Comparison of ENCODE assay signal across 6 cellular contexts in the genomic region with DNA sequence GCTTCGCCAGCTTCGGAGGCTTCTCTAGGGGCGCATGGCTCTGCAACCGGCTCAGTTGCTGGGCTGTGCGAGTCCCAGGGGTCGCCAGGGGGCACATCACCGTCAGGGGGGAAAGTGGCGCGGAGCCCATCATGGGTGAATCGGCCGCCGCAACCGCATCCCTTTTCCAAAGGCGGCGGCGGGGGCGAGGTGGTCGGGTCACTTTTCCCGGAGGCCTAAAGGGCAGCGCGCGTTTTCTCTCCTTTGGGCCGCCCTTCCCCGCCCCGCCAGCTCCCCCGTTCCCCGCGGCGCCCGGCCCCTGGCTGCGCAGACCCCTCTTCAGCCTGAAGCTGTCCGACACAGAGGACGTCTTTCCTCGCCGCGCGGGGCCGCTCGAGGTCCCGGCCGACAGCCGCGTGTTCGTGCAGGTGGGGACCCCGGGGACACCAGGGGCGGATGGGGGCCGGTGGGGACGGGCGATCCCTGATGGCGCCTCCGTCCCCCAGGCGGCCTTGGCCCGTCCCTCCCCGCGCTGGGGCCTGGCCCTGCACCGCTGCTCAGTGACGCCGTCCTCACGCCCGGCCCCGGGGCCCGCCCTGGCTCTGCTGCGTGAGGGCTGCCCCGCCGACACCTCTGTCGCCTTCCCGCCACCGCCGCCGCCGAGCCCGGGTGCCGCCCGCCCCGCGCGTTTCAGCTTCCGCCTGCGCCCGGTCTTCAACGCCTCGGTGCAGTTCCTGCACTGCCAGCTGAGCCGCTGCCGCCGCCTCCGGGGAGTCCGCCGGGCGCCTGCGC. TPM values are rescaled to one million over a fixed set of nuclear protein-coding genes. Genes with fewer than 3 reads are reported as not detected.
DNase-seq lines count a peak whose midpoint lies in the region; FAIRE-seq and TF ChIP-seq lines count a peak whose summit lies in the region.

No MANE protein-coding gene starts in this region.

- peak; percentile 24; the same call in 1 of the 2 replicates for TF ChIP-seq CTCF in HFFc6 (IDR thresholded peaks at IDR 0.05)
- TF ChIP-seq CTCF in WERI-Rb-1 (IDR thresholded peaks at IDR 0.05; ENCODE audit: low read depth, low read length): peak; percentile 16; the same call in 1 of the 2 replicates
- no peak for TF ChIP-seq CTCF in suprapubic skin (IDR thresholded peaks at IDR 0.05)

- peak overlapping the region; percentile 83 for H3K4me3 Mint-ChIP-seq in HFFc6

- peak overlapping the region; percentile 46 for H3K27ac ChIP-seq in WERI-Rb-1
- H3K27ac ChIP-seq in suprapubic skin: no peak overlapping the region

- intact Hi-C loops in head of caudate nucleus (cut with DNase I): no loop called here

- DNase-seq in HFFc6 (peak; percentile 21), WERI-Rb-1 (peak; percentile 54), head of caudate nucleus (peak in 29 of 42 donors; percentile 40 to 78 (median 62)), suprapubic skin (ENCODE audit: low spot score in 2 of 2) (peak in 1 of 2 donors; percentile 71), NCI-H345 treated with DMSO at 0.1 percent for 48 hours (lab: John Stamatoyannopoulos, UW; ENCODE audit: unreplicated experiment) (no peak), GM19239 (ENCODE audit: insufficient read length, low spot score) (no peak)

- H3K4me1 Mint-ChIP-seq in HFFc6 (ENCODE audit: low read depth): peaks cover 19% of the 10 kb centered on the region

- peaks cover 5% of the 10 kb centered on the region; the same call in 1 of the 2 replicates for H3K36me3 Mint-ChIP-seq in HFFc6 (ENCODE audit: low read depth)

- H3K27me3 Mint-ChIP-seq in HFFc6 (ENCODE audit: insufficient read depth): peaks cover 8% of the 10 kb centered on the region

- peaks cover 13% of the 10 kb centered on the region for H3K36me3 ChIP-seq in WERI-Rb-1
- H3K36me3 ChIP-seq in suprapubic skin: peaks cover 21% of the 10 kb centered on the region

- WGBS in suprapubic skin: 0% methylated on average over 2 of the region's 90 CpGs

- H3K27ac Mint-ChIP-seq in HFFc6: no peak overlapping the region

- H3K27me3 ChIP-seq in WERI-Rb-1 (ENCODE audit: insufficient read depth, low read depth, severe bottlenecking): no peaks in the 10 kb centered on the region
- H3K27me3 ChIP-seq in suprapubic skin: peaks cover 50% of the 10 kb centered on the region

- H3K4me3 ChIP-seq in WERI-Rb-1 (ENCODE audit: low read depth, low read length) (peak overlapping the region; percentile 61), suprapubic skin (peak overlapping the region; percentile 45)

- no peak for FAIRE-seq in GM19239 (lab: Jason Lieb, UNC)

- no peak for TF ChIP-seq POLR2A in suprapubic skin (IDR thresholded peaks at IDR 0.05)

- TF ChIP-seq EP300 in suprapubic skin (IDR thresholded peaks at IDR 0.05): no peak

- peaks cover 4% of the 10 kb centered on the region for H3K9me3 ChIP-seq in WERI-Rb-1 (ENCODE audit: severe bottlenecking)
- H3K9me3 ChIP-seq in suprapubic skin: no peaks in the 10 kb centered on the region

- peaks cover 58% of the 10 kb centered on the region for H3K4me1 ChIP-seq in suprapubic skin

- no peaks in the 10 kb centered on the region for H3K9me3 Mint-ChIP-seq in HFFc6

RNA-seq across cellular contexts. Expression of a gene that starts 1.7 kb away (rescaled TPM):
- total RNA-seq in HFFc6 (2021; fragmentation: NEBNext Ultra II Directional; extraction: Animal tissue kit (Norgen Biotek cat#: 25700)): 10 to 100 TPM in 2 of 6 experiments, 1 to 10 TPM in 4; 4.5 to 12.0 (median 7.7) TPM
- total RNA-seq in suprapubic skin: not detected

RNA-seq across cellular contexts. Expression of a gene that starts 3.8 kb away (rescaled TPM):
- 10 to 100 TPM; 22.3 to 27.1 (median 25.2) TPM for total RNA-seq in HFFc6 (2021; fragmentation: NEBNext Ultra II Directional; extraction: Animal tissue kit (Norgen Biotek cat#: 25700))
- 10 to 100 TPM; 11.1 to 22.3 (median 19.6) TPM for total RNA-seq in suprapubic skin

RNA-seq across cellular contexts. Expression of a gene that starts 9.6 kb away (rescaled TPM):
- total RNA-seq in HFFc6 (2021; fragmentation: NEBNext Ultra II Directional; extraction: Animal tissue kit (Norgen Biotek cat#: 25700)): 10 to 100 TPM in 2 of 6 experiments, 1 to 10 TPM in 4; 5.0 to 14.0 (median 5.4) TPM
- 1 to 10 TPM; 1.2 to 3.6 (median 2.6) TPM for total RNA-seq in suprapubic skin

RNA-seq across cellular contexts. Expression of a gene that starts 12.6 kb away (rescaled TPM):
- 10 to 100 TPM; 21.7 to 25.8 (median 22.8) TPM for total RNA-seq in HFFc6 (2021; fragmentation: NEBNext Ultra II Directional; extraction: Animal tissue kit (Norgen Biotek cat#: 25700))
- 10 to 100 TPM; 25.1 to 52.4 (median 29.3) TPM for total RNA-seq in suprapubic skin

RNA-seq across cellular contexts. Expression of a gene that starts 27.1 kb away (rescaled TPM):
- total RNA-seq in HFFc6 (2021; fragmentation: NEBNext Ultra II Directional; extraction: Animal tissue kit (Norgen Biotek cat#: 25700)): 10 to 100 TPM; 42.9 to 53.5 (median 46.1) TPM
- total RNA-seq in suprapubic skin: 10 to 100 TPM; 34.6 to 85.1 (median 54.5) TPM

Comparison
In these comparisons a context has a peak if more than half of its experiments do, and no peak if none do; other contexts are left out.
1. DNase-seq: peak in HFFc6 (single experiment), WERI-Rb-1 (single experiment) and head of caudate nucleus (29 of 42); none in NCI-H345 treated with DMSO at 0.1 percent for 48 hours (single experiment) and GM19239 (single experiment).
2. CTCF ChIP-seq: peak in HFFc6 (single experiment) and WERI-Rb-1 (single experiment); none in suprapubic skin (0 of 2).